In the genomic region with DNA sequence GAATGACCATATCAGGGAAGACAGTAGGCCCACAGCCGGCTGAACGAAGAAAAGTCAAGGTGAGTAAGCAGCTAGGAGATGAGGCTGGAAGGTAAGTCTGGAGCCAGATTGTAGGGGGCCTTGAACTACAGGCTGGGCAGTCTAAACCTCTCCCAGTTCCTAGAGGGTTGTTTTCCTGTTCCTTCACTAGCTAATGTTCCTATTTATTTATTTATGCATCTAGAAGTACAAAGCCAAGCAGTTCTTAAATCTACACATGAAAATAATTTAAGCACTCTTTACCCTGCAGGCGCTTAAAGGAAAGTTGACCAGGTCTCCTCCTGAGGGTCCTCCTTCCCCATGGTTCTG, we compare ENCODE assay signal across 1 cellular context.
TF ChIP-seq lines count a peak whose summit lies in the region.

No MANE protein-coding gene starts in this region.

TF ChIP-seq in A549, 52 proteins besides CTCF, POLR2A, EP300 and RAD21 (continued from another document):
- TF ChIP-seq, protein P1, sequence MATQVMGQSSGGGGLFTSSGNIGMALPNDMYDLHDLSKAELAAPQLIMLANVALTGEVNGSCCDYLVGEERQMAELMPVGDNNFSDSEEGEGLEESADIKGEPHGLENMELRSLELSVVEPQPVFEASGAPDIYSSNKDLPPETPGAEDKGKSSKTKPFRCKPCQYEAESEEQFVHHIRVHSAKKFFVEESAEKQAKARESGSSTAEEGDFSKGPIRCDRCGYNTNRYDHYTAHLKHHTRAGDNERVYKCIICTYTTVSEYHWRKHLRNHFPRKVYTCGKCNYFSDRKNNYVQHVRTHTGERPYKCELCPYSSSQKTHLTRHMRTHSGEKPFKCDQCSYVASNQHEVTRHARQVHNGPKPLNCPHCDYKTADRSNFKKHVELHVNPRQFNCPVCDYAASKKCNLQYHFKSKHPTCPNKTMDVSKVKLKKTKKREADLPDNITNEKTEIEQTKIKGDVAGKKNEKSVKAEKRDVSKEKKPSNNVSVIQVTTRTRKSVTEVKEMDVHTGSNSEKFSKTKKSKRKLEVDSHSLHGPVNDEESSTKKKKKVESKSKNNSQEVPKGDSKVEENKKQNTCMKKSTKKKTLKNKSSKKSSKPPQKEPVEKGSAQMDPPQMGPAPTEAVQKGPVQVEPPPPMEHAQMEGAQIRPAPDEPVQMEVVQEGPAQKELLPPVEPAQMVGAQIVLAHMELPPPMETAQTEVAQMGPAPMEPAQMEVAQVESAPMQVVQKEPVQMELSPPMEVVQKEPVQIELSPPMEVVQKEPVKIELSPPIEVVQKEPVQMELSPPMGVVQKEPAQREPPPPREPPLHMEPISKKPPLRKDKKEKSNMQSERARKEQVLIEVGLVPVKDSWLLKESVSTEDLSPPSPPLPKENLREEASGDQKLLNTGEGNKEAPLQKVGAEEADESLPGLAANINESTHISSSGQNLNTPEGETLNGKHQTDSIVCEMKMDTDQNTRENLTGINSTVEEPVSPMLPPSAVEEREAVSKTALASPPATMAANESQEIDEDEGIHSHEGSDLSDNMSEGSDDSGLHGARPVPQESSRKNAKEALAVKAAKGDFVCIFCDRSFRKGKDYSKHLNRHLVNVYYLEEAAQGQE (IDR thresholded peaks at IDR 0.05): no peak
- TF ChIP-seq CBX2 (IDR thresholded peaks at IDR 0.05; ENCODE audit: borderline replicate concordance, low read depth) (no peak), TFCP2L1 (CRISPR knock-in tag; IDR thresholded peaks at IDR 0.05) (no peak), MAZ (IDR thresholded peaks at IDR 0.05; ENCODE audit: borderline replicate concordance, low read depth, low read length) (no peak), GATA3 (IDR thresholded peaks at IDR 0.05; ENCODE audit: borderline replicate concordance) (no peak), NR3C1 (IDR thresholded peaks at IDR 0.05) (no peak), RARB (CRISPR knock-in tag; IDR thresholded peaks at IDR 0.05) (no peak)
